Comparison of ENCODE assay signal across 2 cellular contexts in genomic region chr4:78777556-78777900, GRCh38.
TF ChIP-seq lines count a peak whose summit lies in the region.

No MANE protein-coding gene starts in this region.

TF ChIP-seq in SK-N-SH, 30 proteins besides CTCF, POLR2A, EP300 and RAD21 (continued from another document):
- no peak for TF ChIP-seq ZBTB33 (IDR thresholded peaks at IDR 0.05; ENCODE audit: borderline replicate concordance, low read depth)
- no peak for TF ChIP-seq TAF1 (IDR thresholded peaks at IDR 0.05; ENCODE audit: borderline replicate concordance, low read depth, low read length)
- no peak for TF ChIP-seq REST (IDR thresholded peaks at IDR 0.05; ENCODE audit: low read depth, low read length)
- TF ChIP-seq RXRA (IDR thresholded peaks at IDR 0.05; ENCODE audit: borderline replicate concordance, low read depth): no peak
- no peak for TF ChIP-seq USF2 (IDR thresholded peaks at IDR 0.05; ENCODE audit: borderline replicate concordance, low read depth, low read length)
- TF ChIP-seq ELF1 (IDR thresholded peaks at IDR 0.05): no peak
- TF ChIP-seq FOXM1 (IDR thresholded peaks at IDR 0.05; ENCODE audit: low read depth): no peak

TF ChIP-seq in SK-N-SH treated with all-trans-retinoic acid at 6 μM for 48 hours, 23 proteins besides CTCF, POLR2A, EP300 and RAD21 (continued from another document):
- TF ChIP-seq CSRNP3 (CRISPR knock-in tag; IDR thresholded peaks at IDR 0.05): no peak
- TF ChIP-seq CSDC2 (CRISPR knock-in tag; IDR thresholded peaks at IDR 0.05): no peak
- TF ChIP-seq CREB5 (CRISPR knock-in tag; IDR thresholded peaks at IDR 0.05; ENCODE audit: low read depth): no peak
- TF ChIP-seq TSHZ2 (CRISPR knock-in tag; IDR thresholded peaks at IDR 0.05): no peak
- no peak for TF ChIP-seq POU6F1 (CRISPR knock-in tag; IDR thresholded peaks at IDR 0.05; ENCODE audit: borderline replicate concordance, low read depth)
- TF ChIP-seq ISL1 (CRISPR knock-in tag; IDR thresholded peaks at IDR 0.05): no peak
- no peak for TF ChIP-seq BACH2 (CRISPR knock-in tag; IDR thresholded peaks at IDR 0.05; ENCODE audit: borderline replicate concordance)
- TF ChIP-seq RARB (CRISPR knock-in tag; IDR thresholded peaks at IDR 0.05): no peak
- TF ChIP-seq TOX (CRISPR knock-in tag; IDR thresholded peaks at IDR 0.05; ENCODE audit: borderline replicate concordance): no peak
- TF ChIP-seq ZNF70 (CRISPR knock-in tag; IDR thresholded peaks at IDR 0.05): no peak
